11 cellular contexts compared by ENCODE assay signal in the genomic region with DNA sequence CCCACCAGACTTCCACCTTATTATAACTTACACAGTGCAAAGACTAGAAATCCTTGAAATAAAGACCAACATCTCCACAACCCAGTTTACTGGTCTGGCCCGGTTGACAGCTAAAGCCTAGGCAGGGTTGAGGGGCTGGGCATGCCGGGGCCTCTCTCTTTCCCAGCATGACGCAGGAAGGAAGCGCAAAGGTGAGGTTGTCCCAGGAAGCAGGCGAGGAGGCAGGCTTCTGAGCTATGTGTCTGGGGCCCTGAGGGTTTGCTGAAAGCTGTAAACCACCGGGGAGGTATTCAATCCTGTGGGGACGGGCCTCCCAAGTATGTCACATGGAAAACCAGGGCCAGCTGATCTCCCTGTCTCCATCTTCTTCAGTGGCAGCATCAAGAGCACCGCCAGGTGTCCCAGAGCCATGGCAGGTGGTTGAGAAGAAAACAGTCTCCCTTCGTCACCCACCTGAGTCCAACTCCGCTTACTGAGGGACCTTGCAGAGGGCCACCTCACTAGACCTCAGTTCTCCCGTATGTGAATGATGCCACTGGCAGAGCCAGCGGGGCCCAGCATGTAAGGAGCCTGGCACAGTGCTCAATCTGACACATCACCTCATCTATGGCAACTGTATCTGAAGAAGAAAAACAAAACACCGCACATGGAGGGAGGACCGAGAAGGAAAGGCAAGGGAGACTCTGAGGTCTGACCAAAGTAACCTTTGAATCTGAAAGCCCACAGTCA. TPM values are rescaled to one million over a fixed set of nuclear protein-coding genes. Genes with fewer than 3 reads are reported as not detected.
DNase-seq lines count a peak whose midpoint lies in the region; ATAC-seq and TF ChIP-seq lines count a peak whose summit lies in the region.
"Had no signal": no experiment of that assay in that cellular context is flagged by ENCODE, and none has a peak within 500 bp of the region (broad histone marks: within the 10 kb centered on the region; RNA-seq: fewer than 3 reads in every experiment).

No MANE protein-coding gene starts in this region.

- no peak overlapping the region for H3K56ac ChIP-seq in H9 (ENCODE audit: insufficient read length, low read depth, low read length)

- H3K27ac ChIP-seq in H9 (ENCODE audit: insufficient read length, low read depth, low read length) (no peak overlapping the region), sigmoid colon (peak overlapping the region; percentile 23 to 69 (median 66)), prostate gland (no peak overlapping the region)

- no peak overlapping the region for H4K8ac ChIP-seq in H9 (replicated peaks; ENCODE audit: insufficient read length, low read depth, low read length)

- no peak overlapping the region for H3K14ac ChIP-seq in H9 (ENCODE audit: insufficient read depth, low read length)

- no peaks in the 10 kb centered on the region for H3K27me3 Mint-ChIP-seq in H9 (ENCODE audit: low read depth)
- H3K27me3 Mint-ChIP-seq in T-helper 2 cell treated with Interferon-gamma antibody and Interleukin-4, amounts not matched to agents 5 μg/mL and 100 μg/mL, for 36 hours (ENCODE audit: low read depth), result no peaks in the 10 kb centered on the region

- H3K79me1 ChIP-seq in H9 (ENCODE audit: insufficient read depth, low read depth, low read length, poor library complexity, severe bottlenecking), result no peaks in the 10 kb centered on the region

- H3K27me3 ChIP-seq in H9 (ENCODE audit: insufficient read depth, low read length), result no peaks in the 10 kb centered on the region
- H3K27me3 ChIP-seq in sigmoid colon, result no peaks in the 10 kb centered on the region
- no peaks in the 10 kb centered on the region for H3K27me3 ChIP-seq in prostate gland (replicated peaks; ENCODE audit: insufficient read depth)

- TF ChIP-seq POLR2A in sigmoid colon (IDR thresholded peaks at IDR 0.05) (no peak), prostate gland (IDR thresholded peaks at IDR 0.05) (no peak)

- H3K36me3 Mint-ChIP-seq in H9 (ENCODE audit: insufficient read depth in 1 of 3, low read depth in 3 of 3), result peaks cover 2 to 17% (median 5%) of the 10 kb centered on the region in 3 experiments; a peak in 6 of 7 replicates
- peaks cover 60% of the 10 kb centered on the region for H3K36me3 Mint-ChIP-seq in T-helper 2 cell treated with Interferon-gamma antibody and Interleukin-4, amounts not matched to agents 5 μg/mL and 100 μg/mL, for 36 hours (ENCODE audit: low read depth)

- no peak overlapping the region for H2BK12ac ChIP-seq in H9 (ENCODE audit: insufficient read length, low read depth, low read length)

- H3K4me3 Mint-ChIP-seq in H9, result no peak overlapping the region
- peak overlapping the region; percentile 4 for H3K4me3 Mint-ChIP-seq in T-helper 2 cell treated with Interferon-gamma antibody and Interleukin-4, amounts not matched to agents 5 μg/mL and 100 μg/mL, for 36 hours

- H2BK120ac ChIP-seq in H9 (ENCODE audit: low read depth, low read length, poor library complexity, severe bottlenecking), result no peak overlapping the region

- H4K5ac ChIP-seq in H9 (ENCODE audit: insufficient read length, low read depth, low read length), result no peak overlapping the region

- no peak overlapping the region for H3K9ac ChIP-seq in H9 (ENCODE audit: extremely low read depth, insufficient read length, low read length)

- ATAC-seq in left ventricle myocardium superior, result peak; percentile 6
- ATAC-seq in HG03460 (IDR thresholded peaks at IDR 0.05; ENCODE audit: unreplicated experiment), result no peak
- no peak for ATAC-seq in HG02610 (IDR thresholded peaks at IDR 0.05; ENCODE audit: unreplicated experiment)

- H3K36me3 ChIP-seq in sigmoid colon (peaks cover 0 to 19% (median 0%) of the 10 kb centered on the region in 4 donors), prostate gland (no peaks in the 10 kb centered on the region)

- no peaks in the 10 kb centered on the region for H3K23me2 ChIP-seq in H9 (ENCODE audit: insufficient read length, low read depth, low read length, poor library complexity, severe bottlenecking)

- no peak overlapping the region for H3K18ac ChIP-seq in H9 (ENCODE audit: insufficient read length, low read depth, low read length)

- no peak overlapping the region for H4K91ac ChIP-seq in H9 (ENCODE audit: insufficient read length, low read depth, low read length)

- H3T11ph ChIP-seq in H9 (ENCODE audit: low read length), result no peak overlapping the region

- no peak for TF ChIP-seq EP300 in sigmoid colon (IDR thresholded peaks at IDR 0.05)

- H2BK20ac ChIP-seq in H9 (ENCODE audit: low read depth, low read length, poor library complexity, severe bottlenecking), result no peak overlapping the region

- no peak for DNase-seq in H9
- DNase-seq in T-helper 2 cell treated with Interferon-gamma antibody and Interleukin-4, amounts not matched to agents 5 μg/mL and 100 μg/mL, for 36 hours (ENCODE audit: low spot score), result no peak
- DNase-seq in left ventricle myocardium superior, result peak; percentile 19
- DNase-seq in sigmoid colon, result no peak
- DNase-seq in AG08396 (ENCODE audit: low spot score), result no peak
- no peak for DNase-seq in prostate gland (ENCODE audit: low spot score)
- DNase-seq: DMS153, left colon, NCI-H1930 had no signal

- H4K20me1 ChIP-seq in H9 (ENCODE audit: control insufficient read depth, insufficient read depth, insufficient read length), result no peaks in the 10 kb centered on the region

- no peak overlapping the region for H3K23ac ChIP-seq in H9 (ENCODE audit: insufficient read length, low read depth, low read length)

- H3K4me3 ChIP-seq in sigmoid colon, result no peak overlapping the region
- H3K4me3 ChIP-seq in prostate gland, result no peak overlapping the region

- H3K4me1 Mint-ChIP-seq in H9, result peaks cover 5 to 18% of the 10 kb centered on the region in 2 experiments
- peaks cover 59% of the 10 kb centered on the region for H3K4me1 Mint-ChIP-seq in T-helper 2 cell treated with Interferon-gamma antibody and Interleukin-4, amounts not matched to agents 5 μg/mL and 100 μg/mL, for 36 hours (ENCODE audit: low read depth)

- peak overlapping the region in 2 of 3 experiments; percentile 13 to 69; a peak in 3 of 7 replicates for H3K27ac Mint-ChIP-seq in H9
- peak overlapping the region; percentile 23 for H3K27ac Mint-ChIP-seq in T-helper 2 cell treated with Interferon-gamma antibody and Interleukin-4, amounts not matched to agents 5 μg/mL and 100 μg/mL, for 36 hours

- TF ChIP-seq CTCF in H9 (conservative IDR thresholded peaks at IDR 0.05) (no peak), sigmoid colon (IDR thresholded peaks at IDR 0.05) (no peak), prostate gland (IDR thresholded peaks at IDR 0.05) (no peak)

- no peaks in the 10 kb centered on the region for H3K79me2 ChIP-seq in H9 (ENCODE audit: insufficient read depth, low read length)

- H2BK5ac ChIP-seq in H9 (ENCODE audit: insufficient read length, low read length), result no peak overlapping the region

- H2BK15ac ChIP-seq in H9 (ENCODE audit: low read depth, low read length), result no peak overlapping the region; the same call in 1 of the 2 replicates

- no peaks in the 10 kb centered on the region for H3K9me3 ChIP-seq in H9 (ENCODE audit: control insufficient read depth, low read depth, low read length)
- H3K9me3 ChIP-seq in sigmoid colon, result no peaks in the 10 kb centered on the region
- no peaks in the 10 kb centered on the region for H3K9me3 ChIP-seq in prostate gland

- intact Hi-C loops in left ventricle myocardium superior (cut with micrococcal nuclease), result no loop called here
- intact Hi-C loops in sigmoid colon (cut with DNase I), result loop anchor here (5.0 kb wide), 1 partner anchor 43 kb away; no protein-coding TSS in a partner anchor
- intact Hi-C loops in prostate gland (cut with DNase I), result no loop called here

- H2AK5ac ChIP-seq in H9 (ENCODE audit: insufficient read length, low read length), result no peak overlapping the region

- no peak overlapping the region for H3K4me2 ChIP-seq in H9 (ENCODE audit: insufficient read depth, insufficient read length, low read length)

- WGBS in H9 (ENCODE audit: extremely low coverage, insufficient read length, low lambda C conversion rate), result no CpG with 5 or more reads among the region's 14 CpGs
- WGBS in sigmoid colon, 2 donors, result 88 to 93% methylated on average over 14 of the region's 14 CpGs
- 80% methylated on average over 14 of the region's 14 CpGs for WGBS in prostate gland

- H3K4me1 ChIP-seq in H9 (ENCODE audit: insufficient read depth, low read length), result no peaks in the 10 kb centered on the region
- peaks cover 0 to 58% (median 40%) of the 10 kb centered on the region in 4 donors for H3K4me1 ChIP-seq in sigmoid colon
- peaks cover under 1% of the 10 kb centered on the region for H3K4me1 ChIP-seq in prostate gland (replicated peaks)

- H3K4ac ChIP-seq in H9 (ENCODE audit: low read depth, low read length), result no peak overlapping the region

- H2AFZ ChIP-seq in H9 (ENCODE audit: low read length), result no peak overlapping the region

- no peaks in the 10 kb centered on the region for H3K9me3 Mint-ChIP-seq in H9
- no peaks in the 10 kb centered on the region for H3K9me3 Mint-ChIP-seq in T-helper 2 cell treated with Interferon-gamma antibody and Interleukin-4, amounts not matched to agents 5 μg/mL and 100 μg/mL, for 36 hours

RNA-seq across cellular contexts. Expression of gene FAM53B, which starts 49.5 kb away (rescaled TPM):
- total RNA-seq in H9 (2021), result 10.6 and 11.5 TPM in 2 replicates
- total RNA-seq in left ventricle myocardium superior, result 45.3 TPM
- 10 to 100 TPM; 32.3 to 36.6 (median 34.4) TPM for total RNA-seq in sigmoid colon
- polyA plus RNA-seq in sigmoid colon, result 10 to 100 TPM in 2 of 3 donors, 1 to 10 TPM in 1; 9.6 to 36.4 (median 12.0) TPM
- total RNA-seq in prostate gland, result 100 to 1,000 TPM in 1 of 2 donors, 10 to 100 TPM in 1; 28.9 to 101 TPM

Comparison
In these comparisons a context has a peak if more than half of its experiments do, and no peak if none do; other contexts are left out.
1. H3K27ac ChIP-seq: peak in sigmoid colon (4 of 4); none in H9 (single experiment) and prostate gland (0 of 2).